In genomic region chr5:9284781-9285307, GRCh38 we compare ENCODE assay signal across 12 cellular contexts.
DNase-seq lines count a peak whose midpoint lies in the region; ATAC-seq, FAIRE-seq and TF ChIP-seq lines count a peak whose summit lies in the region.
"Had no signal": no experiment of that assay in that cellular context is flagged by ENCODE, and none has a peak within 500 bp of the region (broad histone marks: within the 10 kb centered on the region; RNA-seq: fewer than 3 reads in every experiment).

No MANE protein-coding gene starts in this region.

- H3K9me3 ChIP-seq in SK-N-MC (ENCODE audit: low read depth, low read length) (no peaks in the 10 kb centered on the region), pancreas (no peaks in the 10 kb centered on the region)
- H3K9me3 ChIP-seq: transverse colon had no signal

- FAIRE-seq in pancreas (lab: Jason Lieb, UNC), result no peak
- FAIRE-seq in GM19239 (lab: Jason Lieb, UNC), result no peak

- TF ChIP-seq CTCF in pancreas (IDR thresholded peaks at IDR 0.05), result no peak

- H3K27ac ChIP-seq in SK-N-MC (peak overlapping the region; percentile 88), pancreas (no peak overlapping the region)

- ATAC-seq in pancreas (peak in 3 of 4 donors; percentile 8 to 43 (median 21)), GM21717 (IDR thresholded peaks at IDR 0.05; ENCODE audit: unreplicated experiment) (no peak)

- H3K27me3 ChIP-seq in pancreas, result no peaks in the 10 kb centered on the region
- H3K27me3 ChIP-seq: transverse colon had no signal

- DNase-seq in AG08395 (ENCODE audit: low spot score) (peak; percentile 61), SK-N-MC (ENCODE audit: low read depth, low spot score) (no peak), foreskin melanocyte (peak; percentile 28), pancreas (no peak), GM19239 (ENCODE audit: insufficient read length, low spot score) (no peak), cortex of kidney (lab: John Stamatoyannopoulos, UW) (no peak)
- no peak for DNase-seq in effector CD4-positive, alpha-beta T cell
- DNase-seq: cerebellar nuclear complex, NCI-H1092, NCI-H774, transverse colon had no signal

- intact Hi-C loops in pancreas (cut with DNase I), result no loop called here

- 59 to 61% methylated on average over 3 of the region's 3 CpGs for WGBS in pancreas, 2 donors

- H3K4me3 ChIP-seq in SK-N-MC (peak overlapping the region; percentile 42), pancreas (no peak overlapping the region)
- H3K4me3 ChIP-seq: transverse colon had no signal

- H3K4me1 ChIP-seq in pancreas, result no peaks in the 10 kb centered on the region
- H3K4me1 ChIP-seq: transverse colon had no signal

- H3K36me3 ChIP-seq in SK-N-MC (ENCODE audit: insufficient read depth, low read length) (no peaks in the 10 kb centered on the region), pancreas (no peaks in the 10 kb centered on the region)
- H3K36me3 ChIP-seq: transverse colon had no signal

- H3K9ac ChIP-seq in SK-N-MC (ENCODE audit: insufficient read length), result no peak overlapping the region

Comparison
In these comparisons a context has a peak if more than half of its experiments do, and no peak if none do; other contexts are left out.
1. DNase-seq: peak in AG08395 (single experiment) and foreskin melanocyte (single experiment); none in SK-N-MC (single experiment), pancreas (0 of 6), GM19239 (single experiment), effector CD4-positive, alpha-beta T cell (single experiment) and cortex of kidney (single experiment).